Comparison of ENCODE assay signal across 8 cellular contexts in the genomic region with DNA sequence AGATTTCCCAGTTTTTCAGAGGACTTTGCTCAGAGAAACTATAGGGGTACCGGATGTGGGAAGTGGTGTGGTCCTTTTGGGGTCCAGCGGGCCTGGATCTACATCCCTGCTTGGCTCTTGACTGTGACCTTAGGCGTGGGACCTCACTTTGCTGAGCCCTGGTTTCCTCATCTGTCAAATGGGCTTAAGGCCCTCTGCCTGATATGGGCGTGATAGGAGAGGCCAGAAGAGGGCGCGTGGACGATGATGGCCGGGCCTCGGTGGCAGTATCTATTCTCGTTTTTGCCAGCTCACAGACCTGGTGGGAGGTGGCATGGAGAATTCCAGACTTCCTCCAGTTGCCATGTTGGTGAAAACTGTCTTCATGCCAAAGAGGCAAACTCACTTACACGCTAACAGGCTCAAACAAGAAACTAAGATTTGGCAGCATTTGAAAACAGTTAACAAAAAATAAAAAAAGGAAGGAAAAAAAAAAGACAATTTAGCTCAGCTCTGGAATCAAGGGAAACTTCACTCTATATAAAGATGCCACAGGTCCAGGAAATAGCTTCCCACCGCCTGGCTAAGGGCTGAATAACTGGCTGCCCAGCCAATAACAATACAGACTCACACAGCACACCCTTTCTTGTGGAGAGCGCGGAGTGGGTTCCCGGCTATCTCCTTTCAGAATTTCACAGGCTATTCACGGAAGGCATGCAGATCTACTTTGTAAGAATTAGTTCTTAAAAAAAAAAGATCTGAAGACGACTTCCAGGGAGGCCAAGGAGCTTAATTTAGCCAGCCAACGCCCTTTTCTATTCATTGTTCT.
DNase-seq lines count a peak whose midpoint lies in the region; ATAC-seq and TF ChIP-seq lines count a peak whose summit lies in the region.

No MANE protein-coding gene starts in this region.

- H3K4me1 Mint-ChIP-seq in activated T-cell treated with anti-CD3 and anti-CD28 coated beads, Interleukin-2, amount 50 U/mL, for 24 hours (ENCODE audit: low read depth) = peaks cover 9% of the 10 kb centered on the region

- in situ Hi-C loops in astrocyte of the cerebellum (cut with HindIII; ENCODE audit: low sequenced_read_pairs) = no loop called here

- H3K27ac Mint-ChIP-seq in activated T-cell treated with anti-CD3 and anti-CD28 coated beads, Interleukin-2, amount 50 U/mL, for 24 hours = no peak overlapping the region

- H3K27ac ChIP-seq in skin epidermis = peak overlapping the region; percentile 34 to 94 (median 86)

- ATAC-seq in HG03196 (IDR thresholded peaks at IDR 0.05; ENCODE audit: unreplicated experiment) = no peak
- no peak for ATAC-seq in HG03439 (IDR thresholded peaks at IDR 0.05; ENCODE audit: unreplicated experiment)

- peak overlapping the region; percentile 62 for H3K4me3 Mint-ChIP-seq in activated T-cell treated with anti-CD3 and anti-CD28 coated beads, Interleukin-2, amount 50 U/mL, for 24 hours

- H3K36me3 Mint-ChIP-seq in activated T-cell treated with anti-CD3 and anti-CD28 coated beads, Interleukin-2, amount 50 U/mL, for 24 hours (ENCODE audit: low read depth) = no peaks in the 10 kb centered on the region

- no peaks in the 10 kb centered on the region for H3K9me3 Mint-ChIP-seq in activated T-cell treated with anti-CD3 and anti-CD28 coated beads, Interleukin-2, amount 50 U/mL, for 24 hours

- H3K4me3 ChIP-seq in astrocyte of the cerebellum (ENCODE audit: low read depth, low read length) = peak overlapping the region; percentile 93
- H3K4me3 ChIP-seq in iPS-11a (ENCODE audit: low read depth, low read length) = peak overlapping the region; percentile 71
- peak overlapping the region; percentile 67 to 86 (median 83) for H3K4me3 ChIP-seq in skin epidermis

- peak; percentile 9 for TF ChIP-seq CTCF in astrocyte of the cerebellum (IDR thresholded peaks at IDR 0.05; ENCODE audit: low read depth, low read length, missing control alignments)

- peaks cover 71% of the 10 kb centered on the region for H3K27me3 Mint-ChIP-seq in activated T-cell treated with anti-CD3 and anti-CD28 coated beads, Interleukin-2, amount 50 U/mL, for 24 hours

- no peak for DNase-seq in activated T-cell treated with anti-CD3 and anti-CD28 coated beads, Interleukin-2, amount 50 U/mL, for 24 hours
- DNase-seq in activated T-cell treated with anti-CD3 and anti-CD28 coated beads, Interleukin-2, amount 50 U/mL, for 1 hour = no peak
- peak; percentile 54 for DNase-seq in astrocyte of the cerebellum (ENCODE audit: low read depth)
- no peak for DNase-seq in NOMO-1 (lab: John Stamatoyannopoulos, UW; ENCODE audit: unreplicated experiment in 2 of 2)
